12 cellular contexts compared by ENCODE assay signal in the genomic region with DNA sequence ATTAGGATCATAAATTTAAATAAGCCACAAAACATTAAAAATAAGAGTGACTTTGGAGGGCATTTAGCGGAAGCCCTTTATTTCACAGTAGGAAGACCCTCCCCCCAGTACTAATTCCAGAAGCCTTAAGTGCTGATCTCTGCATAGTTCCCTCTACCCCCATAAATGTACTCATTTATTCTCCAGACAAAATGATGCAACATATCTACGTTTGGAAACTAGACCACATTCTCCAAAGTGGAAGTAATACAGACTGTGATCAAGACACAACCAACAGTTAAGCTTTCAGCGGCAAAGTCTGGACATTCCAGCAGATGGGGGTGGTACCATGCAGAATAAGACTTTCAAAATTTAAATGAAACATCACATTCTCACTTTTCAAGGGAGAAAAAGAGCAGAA.
DNase-seq lines count a peak whose midpoint lies in the region; TF ChIP-seq lines count a peak whose summit lies in the region.
"Had no signal": no experiment of that assay in that cellular context is flagged by ENCODE, and none has a peak within 500 bp of the region (broad histone marks: within the 10 kb centered on the region; RNA-seq: fewer than 3 reads in every experiment).

No MANE protein-coding gene starts in this region.

- peak; percentile 44 for TF ChIP-seq CTCF in AG10803 (conservative IDR thresholded peaks at IDR 0.05; ENCODE audit: low read length)

- TF ChIP-seq RAD21 in Ishikawa (IDR thresholded peaks at IDR 0.05; ENCODE audit: low read depth): peak; percentile 13; the same call in 1 of the 2 replicates

- H3K4me3 ChIP-seq in AG10803 (ENCODE audit: low read length): no peak overlapping the region

- TF ChIP-seq EP300 in Ishikawa (IDR thresholded peaks at IDR 0.05; ENCODE audit: borderline replicate concordance): no peak

- DNase-seq in AG10803 (ENCODE audit: low read depth): peak; percentile 58
- DNase-seq in astrocyte of the hippocampus (ENCODE audit: low read depth, low spot score): peak; percentile 9
- DNase-seq in kidney glomerular epithelial cell (lab: John Stamatoyannopoulos, UW): peak; percentile 11
- DNase-seq in NCI-H446 treated with DMSO at 0.1 percent for 48 hours (lab: John Stamatoyannopoulos, UW): no peak
- DNase-seq in putamen (ENCODE audit: low spot score): no peak
- no peak for DNase-seq in activated CD8-positive, alpha-beta memory T cell treated with anti-CD3 and anti-CD28 coated beads for 24 hours
- no peak for DNase-seq in SHP77 treated with DMSO at 0.1 percent for 48 hours (lab: John Stamatoyannopoulos, UW)
- DNase-seq: activated gamma-delta T cell; CD4-positive, CD25-positive, alpha-beta regulatory T cell; cerebellar nuclear complex; Right ventricle myocardium superior had no signal

TF ChIP-seq in Ishikawa, 13 proteins besides CTCF, POLR2A, EP300 and RAD21:
- TF ChIP-seq EGR1 (IDR thresholded peaks at IDR 0.05) (no peak), CEBPB (IDR thresholded peaks at IDR 0.05) (no peak), TAF1 (IDR thresholded peaks at IDR 0.05; ENCODE audit: low read depth) (no peak), TEAD4 (IDR thresholded peaks at IDR 0.05) (no peak)
- TF ChIP-seq, protein P1, sequence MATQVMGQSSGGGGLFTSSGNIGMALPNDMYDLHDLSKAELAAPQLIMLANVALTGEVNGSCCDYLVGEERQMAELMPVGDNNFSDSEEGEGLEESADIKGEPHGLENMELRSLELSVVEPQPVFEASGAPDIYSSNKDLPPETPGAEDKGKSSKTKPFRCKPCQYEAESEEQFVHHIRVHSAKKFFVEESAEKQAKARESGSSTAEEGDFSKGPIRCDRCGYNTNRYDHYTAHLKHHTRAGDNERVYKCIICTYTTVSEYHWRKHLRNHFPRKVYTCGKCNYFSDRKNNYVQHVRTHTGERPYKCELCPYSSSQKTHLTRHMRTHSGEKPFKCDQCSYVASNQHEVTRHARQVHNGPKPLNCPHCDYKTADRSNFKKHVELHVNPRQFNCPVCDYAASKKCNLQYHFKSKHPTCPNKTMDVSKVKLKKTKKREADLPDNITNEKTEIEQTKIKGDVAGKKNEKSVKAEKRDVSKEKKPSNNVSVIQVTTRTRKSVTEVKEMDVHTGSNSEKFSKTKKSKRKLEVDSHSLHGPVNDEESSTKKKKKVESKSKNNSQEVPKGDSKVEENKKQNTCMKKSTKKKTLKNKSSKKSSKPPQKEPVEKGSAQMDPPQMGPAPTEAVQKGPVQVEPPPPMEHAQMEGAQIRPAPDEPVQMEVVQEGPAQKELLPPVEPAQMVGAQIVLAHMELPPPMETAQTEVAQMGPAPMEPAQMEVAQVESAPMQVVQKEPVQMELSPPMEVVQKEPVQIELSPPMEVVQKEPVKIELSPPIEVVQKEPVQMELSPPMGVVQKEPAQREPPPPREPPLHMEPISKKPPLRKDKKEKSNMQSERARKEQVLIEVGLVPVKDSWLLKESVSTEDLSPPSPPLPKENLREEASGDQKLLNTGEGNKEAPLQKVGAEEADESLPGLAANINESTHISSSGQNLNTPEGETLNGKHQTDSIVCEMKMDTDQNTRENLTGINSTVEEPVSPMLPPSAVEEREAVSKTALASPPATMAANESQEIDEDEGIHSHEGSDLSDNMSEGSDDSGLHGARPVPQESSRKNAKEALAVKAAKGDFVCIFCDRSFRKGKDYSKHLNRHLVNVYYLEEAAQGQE (IDR thresholded peaks at IDR 0.05; ENCODE audit: low read depth): no peak

Comparison
In these comparisons a context has a peak if more than half of its experiments do, and no peak if none do; other contexts are left out.
1. DNase-seq: peak in AG10803 (single experiment), astrocyte of the hippocampus (single experiment) and kidney glomerular epithelial cell (single experiment); none in NCI-H446 treated with DMSO at 0.1 percent for 48 hours (single experiment), putamen (single experiment), activated CD8-positive, alpha-beta memory T cell treated with anti-CD3 and anti-CD28 coated beads for 24 hours (single experiment) and SHP77 treated with DMSO at 0.1 percent for 48 hours (single experiment).